In genomic region chr2:164841719-164842623, GRCh38 we compare ENCODE assay signal across 8 cellular contexts. TPM values are rescaled to one million over a fixed set of nuclear protein-coding genes. Genes with fewer than 3 reads are reported as not detected.
DNase-seq lines count a peak whose midpoint lies in the region; ATAC-seq and TF ChIP-seq lines count a peak whose summit lies in the region.

Gene COBLL1, minus strand, starts transcription at chr2:164841823. Its CDS starts 627 bp downstream, at chr2:164841196.

- peak within 1 kb of the TSS; percentile 78 for H3K27ac Mint-ChIP-seq in HFFc6

- no peaks in the 10 kb centered on the region for H3K9me3 ChIP-seq in left lung

- peak; percentile 93 for TF ChIP-seq CTCF in HFFc6 (IDR thresholded peaks at IDR 0.05)
- peak; percentile 75 to 79 for TF ChIP-seq CTCF in left lung (IDR thresholded peaks at IDR 0.05)

- no peaks in the 10 kb centered on the region for H3K27me3 Mint-ChIP-seq in HFFc6 (ENCODE audit: insufficient read depth)

- H3K4me3 Mint-ChIP-seq in HFFc6 = peak within 1 kb of the TSS; percentile 90

- peak within 1 kb of the TSS; percentile 73 to 80 for H3K4me3 ChIP-seq in left lung

- H3K36me3 Mint-ChIP-seq in HFFc6 (ENCODE audit: low read depth) = no peaks in the 10 kb centered on the region

- no peaks in the 10 kb centered on the region for H3K36me3 ChIP-seq in left lung

- DNase-seq in NOMO-1 treated with DMSO at 0.1 percent for 48 hours (lab: John Stamatoyannopoulos, UW; ENCODE audit: unreplicated experiment) (peak; percentile 19), NOMO-1 treated with dmso at 0.1 percent for 144 hours (lab: John Stamatoyannopoulos, UW; ENCODE audit: unreplicated experiment) (no peak), HFFc6 (peak; percentile 47), NCI-H1092 (lab: John Stamatoyannopoulos, UW) (peak; percentile 69), UCSD-AML1 (lab: John Stamatoyannopoulos, UW; ENCODE audit: unreplicated experiment) (peak; percentile 78), dermis microvascular lymphatic vessel endothelial cell (ENCODE audit: low read depth in 2 of 2) (peak; percentile 52 to 78), left lung (peak; percentile 86 to 92)
- peak; percentile 37 for DNase-seq in stimulated activated CD4-positive, alpha-beta T cell treated with anti-CD3 and anti-CD28 coated beads, Interleukin-4, amount 100 ng/mL, for 1 hour

- intact Hi-C loops in left lung (cut with DNase I) = no loop called here

- no peaks in the 10 kb centered on the region for H3K9me3 Mint-ChIP-seq in HFFc6

- ATAC-seq in left lung = peak; percentile 81

- peak within 1 kb of the TSS; percentile 89 to 99 for H3K27ac ChIP-seq in left lung

- peaks cover 0 to 16% of the 10 kb centered on the region in 2 donors for H3K27me3 ChIP-seq in left lung

- peaks cover 7 to 30% of the 10 kb centered on the region in 2 donors for H3K4me1 ChIP-seq in left lung

- H3K4me1 Mint-ChIP-seq in HFFc6 (ENCODE audit: low read depth) = peaks cover 42% of the 10 kb centered on the region

RNA-seq across cellular contexts. Expression of gene COBLL1, which starts in this region (rescaled TPM):
- 10 to 100 TPM; 28.1 to 49.7 (median 29.9) TPM for total RNA-seq in HFFc6 (2021; fragmentation: NEBNext Ultra II Directional; extraction: Animal tissue kit (Norgen Biotek cat#: 25700))
- total RNA-seq in dermis microvascular lymphatic vessel endothelial cell (1.6 and 2.2 TPM in 2 replicates), left lung (10 to 100 TPM; 65.0 to 74.8 TPM)
